In the genomic region with DNA sequence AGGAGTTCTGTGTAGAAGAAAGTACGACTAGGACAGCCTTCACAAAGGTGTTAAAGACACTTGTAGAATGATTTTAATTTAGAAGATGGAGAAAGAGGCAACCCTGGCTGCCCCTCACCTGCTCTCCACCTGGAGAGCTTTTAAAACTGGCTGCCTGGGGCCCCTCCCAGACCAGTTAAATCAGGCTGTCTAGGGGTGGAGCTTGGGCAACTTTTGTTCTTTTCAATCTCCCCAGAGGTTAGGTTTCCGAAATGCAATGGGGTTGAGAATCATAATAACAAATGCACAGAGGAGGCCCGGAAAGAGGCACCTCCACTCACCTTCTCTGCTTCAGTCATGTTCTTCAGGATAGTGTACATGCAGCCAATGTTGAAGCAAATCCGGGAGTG, we compare ENCODE assay signal across 9 cellular contexts. TPM values are rescaled to one million over a fixed set of nuclear protein-coding genes. Genes with fewer than 3 reads are reported as not detected.
A peak's percentile ranks its signal among the peaks of the same experiment; 100 is the strongest.
DNase-seq lines count a peak whose midpoint lies in the region; ATAC-seq and TF ChIP-seq lines count a peak whose summit lies in the region.
"Had no signal": no experiment of that assay in that cellular context is flagged by ENCODE, and none has a peak within 500 bp of the region (broad histone marks: within the 10 kb centered on the region; RNA-seq: fewer than 3 reads in every experiment).

No MANE protein-coding gene starts in this region.

- intact Hi-C loops in prostate gland (cut with DNase I) = no loop called here

- peaks cover 7% of the 10 kb centered on the region for H3K36me3 Mint-ChIP-seq in T-helper 17 cell (ENCODE audit: low read depth)

- H3K4me3 ChIP-seq in GM12865 (ENCODE audit: low read depth, low read length) (peak overlapping the region; percentile 57), mononuclear cell (ENCODE audit: low read length) (peak overlapping the region; percentile 53), prostate gland (no peak overlapping the region)

- H3K9me3 ChIP-seq in T-helper 17 cell (ENCODE audit: control insufficient read depth, low read length, poor library complexity, severe bottlenecking) (no peaks in the 10 kb centered on the region), mononuclear cell (ENCODE audit: low read depth, low read length) (no peaks in the 10 kb centered on the region), prostate gland (no peaks in the 10 kb centered on the region)

- 80% methylated on average over 4 of the region's 4 CpGs for WGBS in prostate gland

- H3K4me1 Mint-ChIP-seq in T-helper 17 cell = peaks cover 37% of the 10 kb centered on the region

- H3K27ac Mint-ChIP-seq in T-helper 17 cell = peak overlapping the region; percentile 54

- peaks cover 11% of the 10 kb centered on the region for H3K27me3 Mint-ChIP-seq in T-helper 17 cell

- H3K4me1 ChIP-seq in mononuclear cell (ENCODE audit: insufficient read depth, low read length) (peaks cover 85% of the 10 kb centered on the region), prostate gland (replicated peaks) (no peaks in the 10 kb centered on the region)

- DNase-seq in GM12865 (ENCODE audit: low read depth) = peak; percentile 69
- DNase-seq in T-helper 17 cell = no peak
- no peak for DNase-seq in prostate gland (ENCODE audit: low spot score)
- no peak for DNase-seq in Kasumi-1 (lab: John Stamatoyannopoulos, UW)
- DNase-seq in NCI-H146 treated with DMSO at 0.1 percent for 48 hours (lab: John Stamatoyannopoulos, UW; ENCODE audit: unreplicated experiment) = no peak
- DNase-seq in 8988T = no peak

- peak overlapping the region; percentile 61 for H3K4me3 Mint-ChIP-seq in T-helper 17 cell

- ATAC-seq in GM21447 (IDR thresholded peaks at IDR 0.05; ENCODE audit: unreplicated experiment) (peak; percentile 18), T-helper 17 cell (peak; percentile 35)

- no peak overlapping the region for H3K27ac ChIP-seq in prostate gland
- H3K27ac ChIP-seq: RWPE1 had no signal

- TF ChIP-seq POLR2A in prostate gland (IDR thresholded peaks at IDR 0.05) = no peak

- no peaks in the 10 kb centered on the region for H3K36me3 ChIP-seq in prostate gland

- TF ChIP-seq CTCF in GM12865 (IDR thresholded peaks at IDR 0.05; ENCODE audit: insufficient read depth, low read depth, low read length, missing control alignments) (no peak), prostate gland (IDR thresholded peaks at IDR 0.05) (no peak)

- H3K27me3 ChIP-seq in mononuclear cell (ENCODE audit: insufficient read depth, low read length) (no peaks in the 10 kb centered on the region), prostate gland (replicated peaks; ENCODE audit: insufficient read depth) (no peaks in the 10 kb centered on the region)

RNA-seq across cellular contexts. Expression of a gene that starts 0.4 kb away (rescaled TPM):
- 10 to 100 TPM in 1 of 2 donors, 1 to 10 TPM in 1; 2.7 to 14.7 TPM for total RNA-seq in T-helper 17 cell
- total RNA-seq in mononuclear cell = 184 TPM
- total RNA-seq in prostate gland = 1 to 10 TPM; 2.1 to 5.6 TPM

RNA-seq across cellular contexts. Expression of a gene that starts 45.8 kb away (rescaled TPM):
- total RNA-seq in T-helper 17 cell (10 to 100 TPM; 62.1 to 69.4 TPM), mononuclear cell (63.4 TPM), prostate gland (10 to 100 TPM; 62.9 to 92.8 TPM)

Comparison
In these comparisons a context has a peak if more than half of its experiments do, and no peak if none do; other contexts are left out.
1. H3K4me3 ChIP-seq: peak in GM12865 (single experiment) and mononuclear cell (single experiment); none in prostate gland (0 of 2).
2. RNA of a gene that starts 0.4 kb away (total RNA-seq): 184 TPM in mononuclear cell (single experiment); 2.7 to 14.7 TPM in T-helper 17 cell and 2.1 to 5.6 TPM in prostate gland; every median in the first group is over 10 times any median in the second.